ENCODE assay signal across 28 cellular contexts in the genomic region with DNA sequence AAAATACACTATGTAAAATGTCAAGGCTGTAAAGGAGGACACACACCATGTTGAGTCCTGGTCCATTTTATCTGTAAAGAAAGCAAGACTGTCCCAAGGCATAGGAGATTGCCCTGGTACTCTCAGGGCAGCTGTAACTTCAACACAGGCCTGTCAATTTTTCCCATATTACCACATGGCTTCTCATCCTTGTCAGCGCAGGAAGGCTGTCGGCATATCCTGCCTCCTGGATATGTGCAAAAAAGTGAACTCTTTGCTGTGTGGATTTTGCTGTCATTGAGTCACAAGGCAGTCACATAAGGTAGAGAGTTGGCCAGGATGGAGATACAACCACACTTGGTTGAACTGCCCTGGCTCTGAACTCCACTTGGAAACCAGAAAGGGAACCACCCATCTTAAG. TPM values are rescaled to one million over a fixed set of nuclear protein-coding genes. Genes with fewer than 3 reads are reported as not detected.
DNase-seq lines count a peak whose midpoint lies in the region; ATAC-seq, FAIRE-seq and TF ChIP-seq lines count a peak whose summit lies in the region.
"Had no signal": no experiment of that assay in that cellular context is flagged by ENCODE, and none has a peak within 500 bp of the region (broad histone marks: within the 10 kb centered on the region; RNA-seq: fewer than 3 reads in every experiment).

No MANE protein-coding gene starts in this region.

- POLR2A ChIA-PET in GM12878 (lab: Charles Lee): no interaction called here

- no peaks in the 10 kb centered on the region for H3K9me3 Mint-ChIP-seq in T-helper 1 cell treated with Interleukin-12 subunit alpha and Interleukin-12 subunit beta and Interleukin-4 antibody, amounts not matched to agents 30 μg/mL and 1 μg/mL, for 36 hours
- H3K9me3 Mint-ChIP-seq: activated naive CD4-positive, alpha-beta T cell treated with anti-CD3 and anti-CD28 coated beads, Interleukin-2, amount 50 U/mL, for 72 hours; memory B cell had no signal

- peaks cover 87% of the 10 kb centered on the region for H3K36me3 Mint-ChIP-seq in T-helper 1 cell treated with Interleukin-12 subunit alpha and Interleukin-12 subunit beta and Interleukin-4 antibody, amounts not matched to agents 30 μg/mL and 1 μg/mL, for 36 hours (ENCODE audit: low read depth)

- no peak for ATAC-seq in Right ventricle myocardium superior (ENCODE audit: poor library complexity)
- ATAC-seq in GM12878: no peak
- ATAC-seq in GM19455 (IDR thresholded peaks at IDR 0.05; ENCODE audit: unreplicated experiment): no peak
- ATAC-seq: activated naive CD4-positive, alpha-beta T cell treated with anti-CD3 and anti-CD28 coated beads, Interleukin-2, amount 50 U/mL, for 72 hours; HepG2; stimulated activated naive CD8-positive, alpha-beta T cell treated with anti-CD3 and anti-CD28 coated beads, Interleukin-15, Interleukin-2, amounts not matched to agents 100 U/mL and 50 U/mL, for 24 hours had no signal

- SMC1A ChIA-PET in GM12878 (lab: Charles Lee; ENCODE audit: uncharacterized antibody, unreplicated experiment): interaction anchor here (0.8 to 4.7 kb wide), 9 partner anchors 11 to 153 kb away, joined by 3 to 44 read pairs (median 5); no protein-coding TSS in a partner anchor

- peaks cover 100% of the 10 kb centered on the region for H3K4me1 ChIP-seq in left ventricle myocardium inferior
- peaks cover 39% of the 10 kb centered on the region for H3K4me1 ChIP-seq in GM12878 (ENCODE audit: control insufficient read depth, insufficient read depth, low read length)
- peaks cover 19 to 84% (median 43%) of the 10 kb centered on the region in 5 donors for H3K4me1 ChIP-seq in subcutaneous abdominal adipose tissue (ENCODE audit: control insufficient read depth in 5 of 5, insufficient read depth in 5 of 5, low read length in 5 of 5)

- DNase-seq in T-helper 1 cell: no peak
- no peak for DNase-seq in left ventricle myocardium inferior
- no peak for DNase-seq in Right ventricle myocardium superior
- DNase-seq in GM12878 (ENCODE audit: low read depth, low spot score): no peak
- no peak for DNase-seq in effector CD8-positive, alpha-beta T cell (lab: John Stamatoyannopoulos, UW)
- DNase-seq: activated CD4-positive, alpha-beta T cell treated with anti-CD3 and anti-CD28 coated beads for 48 hours; cerebellar nuclear complex; DND-41; effector CD4-positive, alpha-beta T cell; GOT3; NCI-H1105 treated with DMSO at 0.1 percent for 48 hours; NCI-H2081 treated with DMSO at 0.1 percent for 48 hours; NCI-H446; occipital lobe; SJCRH30; spleen; stimulated activated CD4-positive, alpha-beta T cell treated with anti-CD3 and anti-CD28 coated beads, Interleukin-4, amount 100 ng/mL, for 1 hour; stimulated activated naive CD8-positive, alpha-beta T cell treated with anti-CD3 and anti-CD28 coated beads, Interleukin-15, Interleukin-2, amounts not matched to agents 100 U/mL and 50 U/mL, for 24 hours; T-helper 2 cell; trophoblast cell had no signal

- BruUV-seq in GM12878 (replicated peaks; lab: Mats Ljungman, UMichigan): no TSS peak

- H3K27ac ChIP-seq in left ventricle myocardium inferior (replicated peaks) (peak overlapping the region; percentile 97), GM12878 (ENCODE audit: control insufficient read depth, insufficient read depth) (no peak overlapping the region), subcutaneous abdominal adipose tissue (ENCODE audit: low read depth, low read length) (peak overlapping the region; percentile 77)
- H3K27ac ChIP-seq: 22Rv1, SJCRH30 had no signal

- H4K20me1 ChIP-seq in GM12878 (ENCODE audit: control insufficient read depth, insufficient read depth): peaks cover 5% of the 10 kb centered on the region

- TF ChIP-seq EP300 in GM12878 (IDR thresholded peaks at IDR 0.05; ENCODE audit: borderline replicate concordance in 1 of 2, control insufficient read depth in 1 of 2, low read depth in 2 of 2, low read length in 2 of 2): no peak

- H3K4me3 ChIP-seq in left ventricle myocardium inferior: no peak overlapping the region
- H3K4me3 ChIP-seq in GM12878: no peak overlapping the region
- no peak overlapping the region for H3K4me3 ChIP-seq in subcutaneous abdominal adipose tissue (ENCODE audit: low read depth in 1 of 5, low read length in 5 of 5)
- H3K4me3 ChIP-seq: SJCRH30, spleen had no signal

- 100% methylated on average over 2 of the region's 2 CpGs for WGBS in GM12878 (ENCODE audit: insufficient coverage, insufficient replicate concordance, low lambda C conversion rate, missing lambda C conversion rate)

- no peaks in the 10 kb centered on the region for H3K27me3 ChIP-seq in left ventricle myocardium inferior (ENCODE audit: low read depth)
- no peaks in the 10 kb centered on the region for H3K27me3 ChIP-seq in GM12878 (replicated peaks in 1 of 2; ENCODE audit: control insufficient read depth in 2 of 2, insufficient read depth in 2 of 2, low read length in 1 of 2)
- no peaks in the 10 kb centered on the region for H3K27me3 ChIP-seq in subcutaneous abdominal adipose tissue (ENCODE audit: control insufficient read depth in 5 of 5, insufficient read depth in 4 of 5, low read length in 5 of 5)
- H3K27me3 ChIP-seq: SJCRH30, spleen had no signal

- FAIRE-seq in GM12878 (lab: Jason Lieb, UNC): no peak
- FAIRE-seq: HepG2 had no signal

- no peaks in the 10 kb centered on the region for H3K9me3 ChIP-seq in left ventricle myocardium inferior (replicated peaks)
- H3K9me3 ChIP-seq in GM12878 (replicated peaks; ENCODE audit: control insufficient read depth, insufficient read depth, low read length): no peaks in the 10 kb centered on the region
- H3K9me3 ChIP-seq in subcutaneous abdominal adipose tissue (ENCODE audit: control insufficient read depth in 5 of 5, low read length in 5 of 5): no peaks in the 10 kb centered on the region
- H3K9me3 ChIP-seq: SJCRH30, spleen had no signal

- no peak overlapping the region for H2AFZ ChIP-seq in GM12878 (ENCODE audit: control insufficient read depth, low read depth, low read length)

- H3K4me3 Mint-ChIP-seq in T-helper 1 cell treated with Interleukin-12 subunit alpha and Interleukin-12 subunit beta and Interleukin-4 antibody, amounts not matched to agents 30 μg/mL and 1 μg/mL, for 36 hours: peak overlapping the region; percentile 42
- H3K4me3 Mint-ChIP-seq: B cell, memory B cell had no signal

- H3K36me3 ChIP-seq in left ventricle myocardium inferior (peaks cover 28% of the 10 kb centered on the region), GM12878 (ENCODE audit: control insufficient read depth in 2 of 2, insufficient read depth in 2 of 2, low read length in 1 of 2) (peaks cover 35 to 43% of the 10 kb centered on the region in 2 experiments), subcutaneous abdominal adipose tissue (ENCODE audit: control insufficient read depth in 5 of 5, insufficient read depth in 5 of 5, low read length in 5 of 5) (peaks cover 0 to 30% (median 13%) of the 10 kb centered on the region in 5 donors)

- H3K4me1 Mint-ChIP-seq in T-helper 1 cell treated with Interleukin-12 subunit alpha and Interleukin-12 subunit beta and Interleukin-4 antibody, amounts not matched to agents 30 μg/mL and 1 μg/mL, for 36 hours (ENCODE audit: low read depth): peaks cover 82% of the 10 kb centered on the region

- peaks cover 44% of the 10 kb centered on the region for H3K79me2 ChIP-seq in GM12878 (ENCODE audit: control insufficient read depth, insufficient read depth, low read length)

- CTCF ChIA-PET in GM12878 (lab: Yijun Ruan, JAX): interaction anchor here (0.7 to 16.7 kb wide), 6 partner anchors 8 to 201 kb away, joined by 3 to 251 read pairs (median 4); a partner anchor contains a TSS

- H3K27ac Mint-ChIP-seq in T-helper 1 cell treated with Interleukin-12 subunit alpha and Interleukin-12 subunit beta and Interleukin-4 antibody, amounts not matched to agents 30 μg/mL and 1 μg/mL, for 36 hours: peak overlapping the region; percentile 62
- H3K27ac Mint-ChIP-seq: memory B cell had no signal

- TF ChIP-seq POLR2A in GM12878 (IDR thresholded peaks at IDR 0.05; ENCODE audit: low read depth, low read length): no peak

- in situ Hi-C loops in GM12878 (cut with MboI): no loop called here

- intact Hi-C loops in left ventricle myocardium inferior (cut with micrococcal nuclease) (no loop called here), Right ventricle myocardium superior (cut with DNase I) (no loop called here), GM12878 (cut with micrococcal nuclease; ENCODE audit: unreplicated experiment) (loop anchor here (10.0 kb wide), 2 partner anchors 368 to 422 kb away; a partner anchor contains a TSS)

- no peak for TF ChIP-seq RAD21 in GM12878 (IDR thresholded peaks at IDR 0.05; ENCODE audit: insufficient read depth, low read depth, low read length)

- TF ChIP-seq CTCF in left ventricle myocardium inferior (IDR thresholded peaks at IDR 0.05; ENCODE audit: borderline replicate concordance) (no peak), GM12878 (IDR thresholded peaks at IDR 0.05 in 2 of 3, conservative IDR thresholded peaks at IDR 0.05 in 1 of 3; ENCODE audit: control insufficient read depth in 2 of 3, extremely low read depth in 1 of 3, insufficient read depth in 1 of 3, low read depth in 3 of 3, low read length in 3 of 3) (no peak)

- no peak overlapping the region for H3K4me2 ChIP-seq in GM12878 (ENCODE audit: control insufficient read depth, insufficient read depth)

- H3K9ac ChIP-seq in GM12878 (ENCODE audit: control insufficient read depth, insufficient read depth, low read length): no peak overlapping the region
- no peak overlapping the region for H3K9ac ChIP-seq in subcutaneous abdominal adipose tissue (ENCODE audit: low read length in 5 of 5)

- RAD21 ChIA-PET in GM12878 (lab: Charles Lee; ENCODE audit: unreplicated experiment): interaction anchor here (0.7 to 4.6 kb wide), 7 partner anchors 10 to 173 kb away, joined by 3 to 34 read pairs (median 4); no protein-coding TSS in a partner anchor

- no peaks in the 10 kb centered on the region for H3K27me3 Mint-ChIP-seq in T-helper 1 cell treated with Interleukin-12 subunit alpha and Interleukin-12 subunit beta and Interleukin-4 antibody, amounts not matched to agents 30 μg/mL and 1 μg/mL, for 36 hours (ENCODE audit: low read depth)
- H3K27me3 Mint-ChIP-seq: B cell, memory B cell had no signal

RNA-seq across cellular contexts. Expression of a gene that starts 8.7 kb away (rescaled TPM):
- total RNA-seq in left ventricle myocardium inferior: 15.0 TPM
- total RNA-seq in Right ventricle myocardium superior: 6.8 TPM
- 45.5 and 51.7 TPM in 2 replicates for total RNA-seq in GM12878 (2013; cell fraction: nucleolus; rRNA removed)
- 24.1 and 26.8 TPM in 2 replicates for total RNA-seq in GM12878 (2014; rRNA removed)
- total RNA-seq in GM12878 (2014; rRNA removed; fragmentation: Illumina TruSeq; extraction: Trizol): 19.6 and 23.1 TPM in 2 replicates
- 41.6 and 44.9 TPM in 2 replicates for total RNA-seq in GM12878 (2021)
- polyA plus RNA-seq in GM12878 (2011; ENCODE audit: low read depth): 39.0 TPM
- polyA plus RNA-seq in GM12878 (2011; rRNA removed): 77.4 and 95.9 TPM in 2 replicates
- 141 and 145 TPM in 2 replicates for polyA plus RNA-seq in GM12878 (2011; cell fraction: cytosol; rRNA removed)
- polyA plus RNA-seq in GM12878 (2011; cell fraction: nucleus; rRNA removed): 117 and 144 TPM in 2 replicates
- 44.8 and 52.5 TPM in 2 replicates for polyA plus RNA-seq in GM12878 (2012)
- polyA plus RNA-seq in GM12878 (2014; fragmentation: Illumina TruSeq; extraction: Trizol): 25.3 and 27.8 TPM in 2 replicates
- 10 to 100 TPM in 1 of 2 experiments, 1 to 10 TPM in 1; 7.5 to 14.6 TPM for polyA plus RNA-seq in GM12878 (2014; fragmentation: Nextera tagmentation; extraction: Ambion mirVana)
- polyA plus RNA-seq in GM12878 (2014; rRNA removed): 23.7 and 24.2 TPM in 2 replicates
- polyA plus RNA-seq in GM12878 (2016; fragmentation: Nextera tagmentation; extraction: Ambion mirVana): 1 to 10 TPM; 2.1 to 6.5 TPM
- polyA minus RNA-seq in GM12878 (2011; rRNA and poly(A)+ RNA removed): 215 and 257 TPM in 2 replicates
- polyA minus RNA-seq in GM12878 (2011; cell fraction: cytosol; rRNA and poly(A)+ RNA removed): 123 and 126 TPM in 2 replicates
- polyA minus RNA-seq in GM12878 (2011; cell fraction: nucleus; rRNA and poly(A)+ RNA removed): 83.2 and 120 TPM in 2 replicates
